In genomic region chr18:48896875-48897511, GRCh38 we compare ENCODE assay signal across 1 cellular context.
TF ChIP-seq lines count a peak whose summit lies in the region.

No MANE protein-coding gene starts in this region.

TF ChIP-seq in H1, 55 proteins besides CTCF, POLR2A, EP300 and RAD21:
- TF ChIP-seq TCF12 (IDR thresholded peaks at IDR 0.05; ENCODE audit: low read depth, low read length) (0 out of 2 replicates have a peak, but pooled peaks have one; percentile 39), RFX5 (IDR thresholded peaks at IDR 0.05; ENCODE audit: borderline replicate concordance, low read depth, low read length) (no peak), ZNF274 (IDR thresholded peaks at IDR 0.05; ENCODE audit: borderline replicate concordance, extremely low read depth, low read length) (no peak), SIN3A (conservative IDR thresholded peaks at IDR 0.05 in 1 of 2, IDR thresholded peaks at IDR 0.05 in 1 of 2; ENCODE audit: low read depth in 1 of 2, low read length in 2 of 2) (no peak), YY1 (IDR thresholded peaks at IDR 0.05; ENCODE audit: low read depth, low read length) (peak; percentile 66; the same call in 1 of the 2 replicates), CEBPB (IDR thresholded peaks at IDR 0.05; ENCODE audit: low read depth, low read length) (peak; percentile 86)
